ENCODE assay signal across 9 cellular contexts in genomic region chr6:37083243-37084138, GRCh38.
A peak's percentile ranks its signal among the peaks of the same experiment; 100 is the strongest.
DNase-seq lines count a peak whose midpoint lies in the region; ATAC-seq and TF ChIP-seq lines count a peak whose summit lies in the region.
"Had no signal": no experiment of that assay in that cellular context is flagged by ENCODE, and none has a peak within 500 bp of the region (broad histone marks: within the 10 kb centered on the region; RNA-seq: fewer than 3 reads in every experiment).

No MANE protein-coding gene starts in this region.

- no peaks in the 10 kb centered on the region for H3K36me3 ChIP-seq in tibial nerve

- peak overlapping the region in 1 of 4 donors; percentile 5 for H3K27ac ChIP-seq in tibial nerve

- DNase-seq in NB4 (ENCODE audit: low read depth) = peak; percentile 99
- peak in 39 of 58 donors; percentile 8 to 64 (median 30) for DNase-seq in anterior cingulate cortex (lab: John Stamatoyannopoulos, UW)
- DNase-seq in left colon = peak; percentile 42 to 74
- peak; percentile 44 to 68 for DNase-seq in tibial nerve (ENCODE audit: low spot score in 2 of 2)
- DNase-seq in RPMI8226 = no peak
- no peak for DNase-seq in dermis blood vessel endothelial cell
- no peak for DNase-seq in effector CD8-positive, alpha-beta T cell (lab: John Stamatoyannopoulos, UW)
- DNase-seq: activated naive CD8-positive, alpha-beta T cell treated with anti-CD3 and anti-CD28 coated beads, Interleukin-2, amount 10 ng/mL, durations not matched to agents 7 days and 5 days had no signal

- intact Hi-C loops in left colon (cut with DNase I, micrococcal nuclease) = no loop called here

- H3K4me1 ChIP-seq in tibial nerve = no peaks in the 10 kb centered on the region

- H3K4me3 ChIP-seq in NB4 (ENCODE audit: low read depth, low read length) (no peak overlapping the region), tibial nerve (no peak overlapping the region)

- peak; percentile 66 for ATAC-seq in left colon
- ATAC-seq in HG03439 (IDR thresholded peaks at IDR 0.05; ENCODE audit: unreplicated experiment) = no peak

- TF ChIP-seq EP300 in tibial nerve (IDR thresholded peaks at IDR 0.05) = peak in 1 of 2 donors; percentile 77

- TF ChIP-seq POLR2A in NB4 (IDR thresholded peaks at IDR 0.05; ENCODE audit: extremely low read depth, insufficient read length) (no peak), tibial nerve (IDR thresholded peaks at IDR 0.05) (no peak)

- 64 to 68% methylated on average over 14 of the region's 14 CpGs for WGBS in tibial nerve, 2 donors

- no peaks in the 10 kb centered on the region for H3K27me3 ChIP-seq in tibial nerve

- H3K9me3 ChIP-seq in tibial nerve = no peaks in the 10 kb centered on the region

- TF ChIP-seq CTCF in NB4 (IDR thresholded peaks at IDR 0.05; ENCODE audit: low read depth, low read length) (no peak), tibial nerve (IDR thresholded peaks at IDR 0.05) (no peak)

Comparison
In these comparisons a context has a peak if more than half of its experiments do, and no peak if none do; other contexts are left out.
1. DNase-seq: peak in NB4 (single experiment), anterior cingulate cortex (39 of 58), left colon (2 of 2) and tibial nerve (2 of 2); none in RPMI8226 (single experiment), dermis blood vessel endothelial cell (single experiment) and effector CD8-positive, alpha-beta T cell (single experiment).